ENCODE assay signal across 1 cellular context in the genomic region with DNA sequence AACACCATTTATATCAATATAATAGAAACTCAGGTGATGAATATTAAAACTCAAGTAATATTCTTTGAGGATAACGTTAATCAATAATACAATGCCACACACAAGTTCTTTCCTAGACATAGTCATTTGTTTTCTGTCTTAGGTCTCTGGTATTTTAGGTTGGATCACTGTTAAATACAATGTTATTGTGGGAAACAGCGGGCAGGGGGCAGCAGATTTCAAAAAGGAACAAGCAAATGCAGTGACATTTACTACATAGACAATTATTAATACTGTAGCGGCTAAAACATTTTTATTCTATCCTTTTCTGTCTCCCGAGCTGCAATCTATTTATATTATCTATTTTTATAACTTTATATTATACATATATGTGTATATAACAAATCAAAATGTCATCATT.
TF ChIP-seq lines count a peak whose summit lies in the region.

No MANE protein-coding gene starts in this region.

TF ChIP-seq in H1, 55 proteins besides CTCF, POLR2A, EP300 and RAD21 (continued from another document):
- TF ChIP-seq TBP (IDR thresholded peaks at IDR 0.05; ENCODE audit: low read depth, low read length) (no peak), GABPA (IDR thresholded peaks at IDR 0.05; ENCODE audit: borderline replicate concordance, insufficient read depth, low read length) (no peak), YY1 (IDR thresholded peaks at IDR 0.05; ENCODE audit: low read depth, low read length) (no peak), PHF8 (conservative IDR thresholded peaks at IDR 0.05; ENCODE audit: low read depth, low read length) (no peak)
